1 cellular context compared by ENCODE assay signal in the genomic region with DNA sequence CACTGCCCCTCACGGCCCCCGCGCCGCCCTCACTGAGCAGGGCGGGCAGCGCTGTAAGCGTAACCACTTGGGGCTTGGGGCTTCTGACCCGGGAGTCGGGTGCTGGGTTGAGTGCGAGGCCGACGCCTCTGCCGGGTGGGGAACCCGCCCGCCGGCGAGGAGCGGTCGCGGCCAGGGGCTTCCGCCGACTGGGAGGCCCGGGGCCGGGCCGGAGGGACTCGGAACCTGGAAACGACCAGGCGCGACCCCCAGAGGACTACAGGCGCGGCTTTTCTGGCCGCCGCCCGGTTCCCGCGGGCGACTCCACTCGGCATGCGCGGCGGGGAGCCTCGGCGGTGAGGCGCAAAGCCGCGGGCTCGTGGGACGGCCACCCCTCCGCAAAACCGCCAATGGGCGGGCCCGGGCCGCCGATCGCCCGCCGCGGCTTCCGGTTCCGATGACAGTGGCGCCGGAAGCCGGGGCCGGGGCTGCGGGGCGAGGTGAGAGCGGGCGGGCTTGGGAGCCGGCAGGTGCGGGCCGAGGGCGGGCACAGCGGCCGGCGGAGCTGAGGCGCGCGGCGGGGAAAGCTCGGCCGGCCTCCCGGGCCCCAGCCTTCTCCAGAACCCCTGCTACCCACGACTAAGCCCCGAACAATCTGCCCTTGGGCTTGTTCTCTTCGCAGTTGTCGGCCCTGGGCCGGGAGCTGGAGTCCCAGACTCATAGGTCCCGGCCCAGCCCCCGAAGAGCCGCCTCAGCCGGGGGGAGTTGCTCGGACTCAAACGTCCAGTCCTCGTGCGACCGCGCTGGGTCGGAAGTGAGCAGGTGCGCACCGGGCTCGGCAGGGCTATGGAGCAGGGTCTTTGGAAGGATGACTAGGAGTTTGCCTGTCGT.
TF ChIP-seq lines count a peak whose summit lies in the region.

TSS of gene RMND5B (plus strand) at position 439 of the 870 bp plus-strand sequence. CDS start 7,106 bp downstream, outside the sequence.

TF ChIP-seq in K562, 482 proteins besides CTCF, POLR2A, EP300 and RAD21 (continued from another document and continues in another):
- TF ChIP-seq ZNF639 (CRISPR knock-in tag; conservative IDR thresholded peaks at IDR 0.05 in 1 of 2, IDR thresholded peaks at IDR 0.05 in 1 of 2) (peak in 1 of 2 experiments; percentile 95; a peak in 2 of 4 replicates), HNRNPK (IDR thresholded peaks at IDR 0.05; ENCODE audit: low read depth, low read length, poor library complexity, severe bottlenecking) (peak; percentile 25), PRPF4 (IDR thresholded peaks at IDR 0.05; ENCODE audit: insufficient read depth, low read depth, low read length, poor library complexity, severe bottlenecking) (peak; percentile 65), ZNF79 (CRISPR knock-in tag; IDR thresholded peaks at IDR 0.05; ENCODE audit: low read depth) (no peak), ARID3A (IDR thresholded peaks at IDR 0.05; ENCODE audit: borderline replicate concordance, low read depth, low read length) (peak; percentile 29; the same call in 1 of the 2 replicates), MXI1 (IDR thresholded peaks at IDR 0.05; ENCODE audit: low read depth, low read length) (0 out of 2 replicates have a peak, but pooled peaks have one; percentile 18), POLR3A (IDR thresholded peaks at IDR 0.05; ENCODE audit: borderline replicate concordance, extremely low read depth, insufficient read depth, insufficient read length) (no peak), PHF20 (IDR thresholded peaks at IDR 0.05; ENCODE audit: partially characterized antibody) (peak; percentile 54), CHD1 (IDR thresholded peaks at IDR 0.05; ENCODE audit: low read length) (peak; percentile 48), NFIX (CRISPR knock-in tag; IDR thresholded peaks at IDR 0.05; ENCODE audit: low read depth) (no peak), POLR2G (IDR thresholded peaks at IDR 0.05; ENCODE audit: low read depth, low read length) (peak; percentile 92), RBM34 (IDR thresholded peaks at IDR 0.05; ENCODE audit: borderline replicate concordance, insufficient read depth, low read length) (0 out of 2 replicates have a peak, but pooled peaks have one; percentile 39), SIX5 (IDR thresholded peaks at IDR 0.05; ENCODE audit: borderline replicate concordance in 1 of 2, insufficient read depth in 1 of 2, low read depth in 1 of 2, low read length in 2 of 2) (peak in 1 of 2 experiments; percentile 47; a peak in 1 of 4 replicates), SRF (CRISPR knock-in tag; IDR thresholded peaks at IDR 0.05) (0 out of 4 replicates have a peak, but pooled peaks of 1 of the 2 experiments have one; percentile 18), ZNF212 (CRISPR knock-in tag; IDR thresholded peaks at IDR 0.05) (no peak), CTBP1 (IDR thresholded peaks at IDR 0.05; ENCODE audit: borderline replicate concordance) (peak; percentile 84), ZNF830 (CRISPR knock-in tag; IDR thresholded peaks at IDR 0.05) (no peak), STAT5B (CRISPR knock-in tag; IDR thresholded peaks at IDR 0.05) (no peak), MCM2 (IDR thresholded peaks at IDR 0.05; ENCODE audit: low read depth) (no peak), HNRNPL (IDR thresholded peaks at IDR 0.05; ENCODE audit: low read depth, low read length) (0 out of 2 replicates have a peak, but pooled peaks have one; percentile 29), ERF (CRISPR knock-in tag; IDR thresholded peaks at IDR 0.05) (0 out of 2 replicates have a peak, but pooled peaks have one; percentile 17), E2F8 (IDR thresholded peaks at IDR 0.05; ENCODE audit: low read depth, partially characterized antibody) (peak; percentile 83), POLR2B (IDR thresholded peaks at IDR 0.05; ENCODE audit: low read depth, partially characterized antibody) (peak; percentile 77), PHF8 (IDR thresholded peaks at IDR 0.05; ENCODE audit: borderline replicate concordance, low read length) (peak; percentile 85), KHSRP (IDR thresholded peaks at IDR 0.05) (no peak), ZNF551 (CRISPR knock-in tag; IDR thresholded peaks at IDR 0.05) (no peak), SNAPC5 (CRISPR knock-in tag; IDR thresholded peaks at IDR 0.05) (no peak), GABPB1 (CRISPR knock-in tag; IDR thresholded peaks at IDR 0.05) (peak; percentile 77), ETV5 (CRISPR knock-in tag; IDR thresholded peaks at IDR 0.05; ENCODE audit: low read depth) (peak; percentile 53; the same call in 1 of the 2 replicates), MAFK (IDR thresholded peaks at IDR 0.05; ENCODE audit: low read length) (no peak), EGR1 (conservative IDR thresholded peaks at IDR 0.05) (peak; percentile 85), ZFX (CRISPR knock-in tag; IDR thresholded peaks at IDR 0.05) (peak; percentile 78), ZBTB43 (CRISPR knock-in tag; IDR thresholded peaks at IDR 0.05) (no peak), HBP1 (CRISPR knock-in tag; IDR thresholded peaks at IDR 0.05) (0 out of 2 replicates have a peak, but pooled peaks have one; percentile 11), RUNX1 (IDR thresholded peaks at IDR 0.05; ENCODE audit: low read depth) (0 out of 2 replicates have a peak, but pooled peaks have one; percentile 24), MAFF (IDR thresholded peaks at IDR 0.05; ENCODE audit: low read length) (no peak), ZKSCAN3 (CRISPR knock-in tag; IDR thresholded peaks at IDR 0.05) (no peak), FOXK2 (conservative IDR thresholded peaks at IDR 0.05 in 1 of 2, IDR thresholded peaks at IDR 0.05 in 1 of 2; ENCODE audit: low read depth in 2 of 2) (peak in 1 of 2 experiments; percentile 99; a peak in 2 of 4 replicates), NCOR1 (IDR thresholded peaks at IDR 0.05) (peak; percentile 36; the same call in 1 of the 2 replicates), KDM5B (IDR thresholded peaks at IDR 0.05; ENCODE audit: insufficient replicate concordance, low read depth, low read length) (peak; percentile 44), CHD2 (IDR thresholded peaks at IDR 0.05; ENCODE audit: low read depth, low read length) (no peak), ZNF707 (CRISPR knock-in tag; conservative IDR thresholded peaks at IDR 0.05) (peak; percentile 91), FUS (optimal IDR thresholded peaks at IDR 0.05; ENCODE audit: low read depth, low read length) (peak; percentile 61), RBM25 (IDR thresholded peaks at IDR 0.05; ENCODE audit: low read depth, low read length, severe bottlenecking) (peak; percentile 66), ZNF764 (CRISPR knock-in tag; IDR thresholded peaks at IDR 0.05; ENCODE audit: low read depth) (peak; percentile 49; the same call in 1 of the 2 replicates)
- TF ChIP-seq, protein P1, sequence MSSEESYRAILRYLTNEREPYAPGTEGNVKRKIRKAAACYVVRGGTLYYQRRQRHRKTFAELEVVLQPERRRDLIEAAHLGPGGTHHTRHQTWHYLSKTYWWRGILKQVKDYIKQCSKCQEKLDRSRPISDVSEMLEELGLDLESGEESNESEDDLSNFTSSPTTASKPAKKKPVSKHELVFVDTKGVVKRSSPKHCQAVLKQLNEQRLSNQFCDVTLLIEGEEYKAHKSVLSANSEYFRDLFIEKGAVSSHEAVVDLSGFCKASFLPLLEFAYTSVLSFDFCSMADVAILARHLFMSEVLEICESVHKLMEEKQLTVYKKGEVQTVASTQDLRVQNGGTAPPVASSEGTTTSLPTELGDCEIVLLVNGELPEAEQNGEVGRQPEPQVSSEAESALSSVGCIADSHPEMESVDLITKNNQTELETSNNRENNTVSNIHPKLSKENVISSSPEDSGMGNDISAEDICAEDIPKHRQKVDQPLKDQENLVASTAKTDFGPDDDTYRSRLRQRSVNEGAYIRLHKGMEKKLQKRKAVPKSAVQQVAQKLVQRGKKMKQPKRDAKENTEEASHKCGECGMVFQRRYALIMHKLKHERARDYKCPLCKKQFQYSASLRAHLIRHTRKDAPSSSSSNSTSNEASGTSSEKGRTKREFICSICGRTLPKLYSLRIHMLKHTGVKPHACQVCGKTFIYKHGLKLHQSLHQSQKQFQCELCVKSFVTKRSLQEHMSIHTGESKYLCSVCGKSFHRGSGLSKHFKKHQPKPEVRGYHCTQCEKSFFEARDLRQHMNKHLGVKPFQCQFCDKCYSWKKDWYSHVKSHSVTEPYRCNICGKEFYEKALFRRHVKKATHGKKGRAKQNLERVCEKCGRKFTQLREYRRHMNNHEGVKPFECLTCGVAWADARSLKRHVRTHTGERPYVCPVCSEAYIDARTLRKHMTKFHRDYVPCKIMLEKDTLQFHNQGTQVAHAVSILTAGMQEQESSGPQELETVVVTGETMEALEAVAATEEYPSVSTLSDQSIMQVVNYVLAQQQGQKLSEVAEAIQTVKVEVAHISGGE (CRISPR knock-in tag; IDR thresholded peaks at IDR 0.05): peak; percentile 24 to 92 (median 55); a peak in 5 of 6 replicates
